Comparison of ENCODE assay signal across 1 cellular context in the genomic region with DNA sequence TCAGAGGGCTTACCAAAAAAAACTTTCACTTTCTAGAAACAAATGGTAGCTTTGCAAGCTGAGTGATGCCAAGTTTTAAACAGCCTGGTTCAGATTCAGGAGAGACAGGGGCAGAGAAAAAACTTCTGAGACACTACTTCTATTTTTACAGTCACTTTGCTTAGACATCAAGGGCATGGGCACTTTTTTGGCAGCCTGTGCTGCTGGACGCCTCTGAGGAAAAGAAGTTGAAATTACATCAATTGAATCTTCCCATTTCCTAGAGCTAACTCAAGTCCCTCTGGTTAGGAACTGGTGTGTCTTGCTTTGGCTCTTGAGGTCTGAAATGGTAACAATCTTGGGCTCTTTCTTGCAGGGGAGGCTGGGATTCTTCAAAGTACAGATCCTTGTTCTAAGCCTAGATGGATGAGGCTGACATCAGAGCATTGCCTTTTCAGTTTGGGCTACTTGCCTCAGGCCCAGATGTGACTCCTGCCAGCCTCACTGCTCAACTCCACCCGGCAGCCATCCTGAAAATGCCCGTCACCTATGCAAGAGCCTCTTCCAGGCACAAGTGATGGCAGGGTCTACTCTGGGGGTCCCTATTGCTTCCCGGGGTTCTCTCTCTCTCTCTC.
TF ChIP-seq lines count a peak whose summit lies in the region.

No MANE protein-coding gene starts in this region.

TF ChIP-seq in K562, 482 proteins besides CTCF, POLR2A, EP300 and RAD21 (continued from another document):
- TF ChIP-seq, protein P1, sequence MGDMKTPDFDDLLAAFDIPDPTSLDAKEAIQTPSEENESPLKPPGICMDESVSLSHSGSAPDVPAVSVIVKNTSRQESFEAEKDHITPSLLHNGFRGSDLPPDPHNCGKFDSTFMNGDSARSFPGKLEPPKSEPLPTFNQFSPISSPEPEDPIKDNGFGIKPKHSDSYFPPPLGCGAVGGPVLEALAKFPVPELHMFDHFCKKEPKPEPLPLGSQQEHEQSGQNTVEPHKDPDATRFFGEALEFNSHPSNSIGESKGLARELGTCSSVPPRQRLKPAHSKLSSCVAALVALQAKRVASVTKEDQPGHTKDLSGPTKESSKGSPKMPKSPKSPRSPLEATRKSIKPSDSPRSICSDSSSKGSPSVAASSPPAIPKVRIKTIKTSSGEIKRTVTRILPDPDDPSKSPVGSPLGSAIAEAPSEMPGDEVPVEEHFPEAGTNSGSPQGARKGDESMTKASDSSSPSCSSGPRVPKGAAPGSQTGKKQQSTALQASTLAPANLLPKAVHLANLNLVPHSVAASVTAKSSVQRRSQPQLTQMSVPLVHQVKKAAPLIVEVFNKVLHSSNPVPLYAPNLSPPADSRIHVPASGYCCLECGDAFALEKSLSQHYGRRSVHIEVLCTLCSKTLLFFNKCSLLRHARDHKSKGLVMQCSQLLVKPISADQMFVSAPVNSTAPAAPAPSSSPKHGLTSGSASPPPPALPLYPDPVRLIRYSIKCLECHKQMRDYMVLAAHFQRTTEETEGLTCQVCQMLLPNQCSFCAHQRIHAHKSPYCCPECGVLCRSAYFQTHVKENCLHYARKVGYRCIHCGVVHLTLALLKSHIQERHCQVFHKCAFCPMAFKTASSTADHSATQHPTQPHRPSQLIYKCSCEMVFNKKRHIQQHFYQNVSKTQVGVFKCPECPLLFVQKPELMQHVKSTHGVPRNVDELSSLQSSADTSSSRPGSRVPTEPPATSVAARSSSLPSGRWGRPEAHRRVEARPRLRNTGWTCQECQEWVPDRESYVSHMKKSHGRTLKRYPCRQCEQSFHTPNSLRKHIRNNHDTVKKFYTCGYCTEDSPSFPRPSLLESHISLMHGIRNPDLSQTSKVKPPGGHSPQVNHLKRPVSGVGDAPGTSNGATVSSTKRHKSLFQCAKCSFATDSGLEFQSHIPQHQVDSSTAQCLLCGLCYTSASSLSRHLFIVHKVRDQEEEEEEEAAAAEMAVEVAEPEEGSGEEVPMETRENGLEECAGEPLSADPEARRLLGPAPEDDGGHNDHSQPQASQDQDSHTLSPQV (IDR thresholded peaks at IDR 0.05): no peak
